ENCODE assay signal across 10 cellular contexts in the genomic region with DNA sequence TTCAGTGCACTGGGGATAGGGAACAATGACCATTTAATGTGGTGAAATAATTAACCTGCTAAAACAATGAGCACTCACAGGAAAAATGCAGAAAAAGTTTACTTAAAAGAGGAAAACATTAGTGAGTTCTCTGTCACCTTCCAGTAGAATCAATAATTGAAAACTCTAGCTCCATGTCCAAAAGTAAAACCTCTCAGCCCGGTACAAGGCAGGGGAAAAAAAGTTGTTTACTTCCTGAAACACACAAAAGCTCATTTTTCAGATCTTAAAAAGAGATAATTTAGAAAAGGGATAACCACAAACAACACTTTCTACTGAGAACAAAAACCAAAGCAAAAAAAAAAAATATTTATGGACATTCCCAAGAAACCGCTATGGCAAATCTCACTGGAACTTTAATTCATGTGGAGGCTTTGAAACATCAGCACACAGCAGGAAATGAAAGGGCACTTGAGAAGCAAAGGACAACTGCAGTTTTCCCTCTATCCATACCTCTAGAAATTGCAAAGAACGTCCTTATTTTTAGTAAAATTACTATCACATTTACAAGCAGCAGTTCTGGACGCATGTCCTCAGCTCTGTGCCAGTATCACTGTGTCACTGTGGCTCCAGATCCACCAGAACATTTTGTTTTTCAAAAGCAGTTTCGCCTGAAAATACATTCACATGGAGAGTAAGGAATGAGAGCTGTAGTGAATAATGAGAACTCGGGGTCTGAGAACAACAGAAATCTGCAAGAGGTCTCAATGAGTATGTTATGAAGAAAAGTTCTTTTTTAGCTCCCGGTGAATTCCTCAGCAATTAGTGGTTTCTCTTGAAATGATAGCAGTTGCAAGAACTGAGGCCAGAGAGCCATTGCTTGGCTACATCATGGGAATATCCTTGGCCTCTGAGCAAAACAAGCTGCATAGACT. TPM values are rescaled to one million over a fixed set of nuclear protein-coding genes. Genes with fewer than 3 reads are reported as not detected.
DNase-seq lines count a peak whose midpoint lies in the region; ATAC-seq and TF ChIP-seq lines count a peak whose summit lies in the region.
"Had no signal": no experiment of that assay in that cellular context is flagged by ENCODE, and none has a peak within 500 bp of the region (broad histone marks: within the 10 kb centered on the region; RNA-seq: fewer than 3 reads in every experiment).

No MANE protein-coding gene starts in this region.

- DNase-seq in NCI-H2227 treated with DMSO at 0.1 percent for 48 hours (lab: John Stamatoyannopoulos, UW): peak; percentile 46
- DNase-seq in NCI-H2227 (lab: John Stamatoyannopoulos, UW; ENCODE audit: unreplicated experiment): no peak
- DNase-seq in dedifferentiated amniotic fluid mesenchymal stem cell (ENCODE audit: extremely low spot score): peak; percentile 60
- peak; percentile 75 for DNase-seq in mesenchymal stem cell
- no peak for DNase-seq in type B pancreatic cell (ENCODE audit: extremely low spot score, unreplicated experiment)
- DNase-seq in SHP77 (lab: John Stamatoyannopoulos, UW): no peak
- DNase-seq: 8988T; stimulated activated CD4-positive, alpha-beta T cell treated with anti-CD3 and anti-CD28 coated beads, Interleukin-4, amount 100 ng/mL, for 4 hours had no signal

- peak overlapping the region; percentile 43 for H3K27ac Mint-ChIP-seq in type B pancreatic cell

- no peak overlapping the region for H2AK5ac ChIP-seq in mesenchymal stem cell (ENCODE audit: low read length, severe bottlenecking)

- no peak overlapping the region for H2AFZ ChIP-seq in mesenchymal stem cell (ENCODE audit: low read depth, low read length)

- no peaks in the 10 kb centered on the region for H3K9me3 ChIP-seq in mesenchymal stem cell (ENCODE audit: control insufficient read depth, low read length)

- H3K9me3 Mint-ChIP-seq in type B pancreatic cell: no peaks in the 10 kb centered on the region

- no peak overlapping the region for H3K4ac ChIP-seq in mesenchymal stem cell (ENCODE audit: low read depth in 1 of 2, low read length in 2 of 2)

- H3K14ac ChIP-seq in mesenchymal stem cell (ENCODE audit: low read length in 2 of 2): no peak overlapping the region

- peak overlapping the region; percentile 78 for H3K27ac ChIP-seq in mesenchymal stem cell (ENCODE audit: low read length, poor library complexity, severe bottlenecking)

- H2BK120ac ChIP-seq in mesenchymal stem cell (ENCODE audit: low read depth, low read length): peak overlapping the region; percentile 73

- TF ChIP-seq CTCF in type B pancreatic cell (conservative IDR thresholded peaks at IDR 0.05): no peak

- peak overlapping the region in 1 of 2 experiments; percentile 79 for H3K18ac ChIP-seq in mesenchymal stem cell (ENCODE audit: low read depth in 1 of 2, low read length in 2 of 2)

- H3K27me3 Mint-ChIP-seq in type B pancreatic cell: no peaks in the 10 kb centered on the region

- no peak overlapping the region for H4K91ac ChIP-seq in mesenchymal stem cell (ENCODE audit: low read length)

- H3K36me3 ChIP-seq in mesenchymal stem cell (ENCODE audit: control insufficient read depth in 1 of 2, insufficient read depth in 2 of 2, low read depth in 1 of 2, low read length in 2 of 2): no peaks in the 10 kb centered on the region

- no peaks in the 10 kb centered on the region for H3K4me1 ChIP-seq in mesenchymal stem cell (ENCODE audit: control insufficient read depth, insufficient read depth, low read depth, low read length)

- H2BK12ac ChIP-seq in mesenchymal stem cell (ENCODE audit: low read length in 2 of 2): peak overlapping the region in 1 of 2 experiments; percentile 93

- peak overlapping the region; percentile 77 for H3K9ac ChIP-seq in mesenchymal stem cell (ENCODE audit: low read length)

- H2BK5ac ChIP-seq in mesenchymal stem cell (ENCODE audit: low read depth, low read length, poor library complexity, severe bottlenecking): peak overlapping the region; percentile 93

- H4K8ac ChIP-seq in mesenchymal stem cell (ENCODE audit: low read length): no peak overlapping the region

- H3K79me1 ChIP-seq in mesenchymal stem cell (replicated peaks; ENCODE audit: low read length, poor library complexity, severe bottlenecking): no peaks in the 10 kb centered on the region

- ATAC-seq in HG03108 (IDR thresholded peaks at IDR 0.05; ENCODE audit: unreplicated experiment): no peak
- ATAC-seq in HG02759 (IDR thresholded peaks at IDR 0.05; ENCODE audit: unreplicated experiment): no peak

- H3K36me3 Mint-ChIP-seq in type B pancreatic cell: no peaks in the 10 kb centered on the region

- H2BK15ac ChIP-seq in mesenchymal stem cell (ENCODE audit: low read depth, poor library complexity, severe bottlenecking): no peak overlapping the region

- H3K4me3 ChIP-seq in mesenchymal stem cell (ENCODE audit: insufficient read depth in 1 of 2, low read depth in 1 of 2, low read length in 2 of 2): peak overlapping the region in 1 of 2 experiments; percentile 46

- H3K4me2 ChIP-seq in mesenchymal stem cell (ENCODE audit: low read length, poor library complexity, severe bottlenecking): peak overlapping the region; percentile 57

- no peaks in the 10 kb centered on the region for H3K27me3 ChIP-seq in mesenchymal stem cell (ENCODE audit: control insufficient read depth in 1 of 2, insufficient read depth in 1 of 2, low read length in 2 of 2)

- H3K4me1 Mint-ChIP-seq in type B pancreatic cell (ENCODE audit: unreplicated experiment): peaks cover 15% of the 10 kb centered on the region

- no peak overlapping the region for H3K23ac ChIP-seq in mesenchymal stem cell (ENCODE audit: low read length in 2 of 2)

- peak overlapping the region; percentile 14 for H3K4me3 Mint-ChIP-seq in type B pancreatic cell

- 13% methylated on average over 7 of the region's 7 CpGs for WGBS in mesenchymal stem cell

RNA-seq across cellular contexts. Expression of a gene that starts 44.7 kb away (rescaled TPM):
- 0.23 TPM for polyA plus RNA-seq in mesenchymal stem cell (2013, experiment 1 of 2)
- polyA plus RNA-seq in mesenchymal stem cell (2013, experiment 2 of 2): 0.49 TPM
- total RNA-seq in type B pancreatic cell (ENCODE audit: low replicate concordance): 1.4 and 7.5 TPM in 2 replicates

RNA-seq across cellular contexts. Expression of a gene that starts 58.1 kb away (rescaled TPM):
- polyA plus RNA-seq in mesenchymal stem cell (2013, experiment 1 of 2): 31.0 TPM
- 33.9 TPM for polyA plus RNA-seq in mesenchymal stem cell (2013, experiment 2 of 2)
- 20.0 and 27.2 TPM in 2 replicates for total RNA-seq in type B pancreatic cell (ENCODE audit: low replicate concordance)

Comparison
In these comparisons a context has a peak if more than half of its experiments do, and no peak if none do; other contexts are left out.
1. DNase-seq: peak in NCI-H2227 treated with DMSO at 0.1 percent for 48 hours (single experiment), dedifferentiated amniotic fluid mesenchymal stem cell (single experiment) and mesenchymal stem cell (single experiment); none in NCI-H2227 (single experiment), type B pancreatic cell (single experiment) and SHP77 (0 of 2).